In genomic region chr5:79986260-79986659, GRCh38 we compare ENCODE assay signal across 25 cellular contexts. TPM values are rescaled to one million over a fixed set of nuclear protein-coding genes. Genes with fewer than 3 reads are reported as not detected.
"Had no signal": no experiment of that assay in that cellular context is flagged by ENCODE, and none has a peak within 500 bp of the region (broad histone marks: within the 10 kb centered on the region; RNA-seq: fewer than 3 reads in every experiment).

No MANE protein-coding gene starts in this region.

- DNase-seq: activated CD4-positive, alpha-beta T cell treated with anti-CD3 and anti-CD28 coated beads, Interleukin-2, amount 10 ng/mL, durations not matched to agents 7 days and 5 days; activated CD4-positive, CD25-positive, alpha-beta regulatory T cell; activated effector memory CD4-positive, alpha-beta T cell treated with anti-CD3 and anti-CD28 coated beads, Interleukin-2, amount 50 U/mL, for 16 hours; activated naive CD4-positive, alpha-beta T cell treated with anti-CD3 and anti-CD28 coated beads, Interleukin-2, amount 10 ng/mL, durations not matched to agents 7 days and 5 days; effector memory CD8-positive, alpha-beta T cell; hippocampal formation; left ventricle myocardium inferior; naive thymus-derived CD4-positive, alpha-beta T cell; retina; SIG-M5; sigmoid colon; SK-N-SH; stimulated activated CD4-positive, alpha-beta T cell treated with anti-CD3 and anti-CD28 coated beads, Interleukin-2, amount 100 ng/mL, for 48 hours; stimulated activated CD8-positive, alpha-beta memory T cell treated with anti-CD3 and anti-CD28 coated beads, Interleukin-4, amount 100 ng/mL, for 48 hours; stimulated activated naive CD4-positive, alpha-beta T cell; substantia nigra; thyroid gland; upper lobe of right lung had no signal

- H3K27me3 Mint-ChIP-seq: activated CD4-positive, alpha-beta T cell treated with anti-CD3 and anti-CD28 coated beads, Interleukin-2, amount 10 ng/mL, durations not matched to agents 7 days and 5 days; activated naive CD4-positive, alpha-beta T cell treated with anti-CD3 and anti-CD28 coated beads, Interleukin-2, amount 10 ng/mL, durations not matched to agents 7 days and 5 days; central memory CD8-positive, alpha-beta T cell; effector memory CD8-positive, alpha-beta T cell; naive thymus-derived CD4-positive, alpha-beta T cell; progenitor cell of endocrine pancreas had no signal

- H3K4me3 Mint-ChIP-seq: activated CD4-positive, alpha-beta T cell treated with anti-CD3 and anti-CD28 coated beads, Interleukin-2, amount 10 ng/mL, durations not matched to agents 7 days and 5 days; activated naive CD4-positive, alpha-beta T cell treated with anti-CD3 and anti-CD28 coated beads, Interleukin-2, amount 10 ng/mL, durations not matched to agents 7 days and 5 days; central memory CD8-positive, alpha-beta T cell; effector memory CD8-positive, alpha-beta T cell; neural progenitor cell had no signal

- ATAC-seq: effector memory CD8-positive, alpha-beta T cell; esophagus mucosa; naive thymus-derived CD4-positive, alpha-beta T cell; upper lobe of right lung had no signal

- FAIRE-seq: colon, endothelial cell of umbilical vein, frontal cortex had no signal

- H3K27ac Mint-ChIP-seq: activated CD4-positive, alpha-beta T cell treated with anti-CD3 and anti-CD28 coated beads, Interleukin-2, amount 10 ng/mL, durations not matched to agents 7 days and 5 days; activated naive CD4-positive, alpha-beta T cell treated with anti-CD3 and anti-CD28 coated beads, Interleukin-2, amount 10 ng/mL, durations not matched to agents 7 days and 5 days; effector memory CD8-positive, alpha-beta T cell; neural progenitor cell; progenitor cell of endocrine pancreas had no signal

- H3K9me3 Mint-ChIP-seq: activated CD4-positive, alpha-beta T cell treated with anti-CD3 and anti-CD28 coated beads, Interleukin-2, amount 10 ng/mL, durations not matched to agents 7 days and 5 days; activated naive CD4-positive, alpha-beta T cell treated with anti-CD3 and anti-CD28 coated beads, Interleukin-2, amount 10 ng/mL, durations not matched to agents 7 days and 5 days; central memory CD8-positive, alpha-beta T cell; effector memory CD8-positive, alpha-beta T cell; neural progenitor cell had no signal

RNA-seq across cellular contexts. Expression of gene THBS4, which starts 48.9 kb away (rescaled TPM):
- total RNA-seq: endothelial cell of umbilical vein had no signal
